In genomic region chr6:92270365-92270764, GRCh38 we compare ENCODE assay signal across 35 cellular contexts.
"Had no signal": no experiment of that assay in that cellular context is flagged by ENCODE, and none has a peak within 500 bp of the region (broad histone marks: within the 10 kb centered on the region; RNA-seq: fewer than 3 reads in every experiment).

No MANE protein-coding gene starts in this region.

- H3K27me3 ChIP-seq: MG63 had no signal

- H3K4me3 ChIP-seq: MG63 had no signal

- H3K9me3 ChIP-seq: MG63 had no signal

- DNase-seq: MG63, MM.1S, MV-4-11, NCI-H1048, NCI-H1092, NCI-H1092 treated with DMSO at 0.1 percent for 48 hours, NCI-H1105, NCI-H1105 treated with DMSO at 0.1 percent for 48 hours, NCI-H1417, NCI-H1417 treated with DMSO at 0.1 percent for 48 hours, NCI-H1436, NCI-H1436 treated with DMSO at 0.1 percent for 48 hours, NCI-H146, NCI-H1694, NCI-H1694 treated with DMSO at 0.1 percent for 48 hours, NCI-H187, NCI-H187 treated with DMSO at 0.1 percent for 48 hours, NCI-H1930, NCI-H2029, NCI-H2029 treated with DMSO at 0.1 percent for 48 hours, NCI-H2081, NCI-H2081 treated with DMSO at 0.1 percent for 48 hours, NCI-H2107, NCI-H2171, NCI-H2171 treated with DMSO at 0.1 percent for 48 hours, NCI-H2227 treated with DMSO at 0.1 percent for 48 hours, NCI-H226, NCI-H345, NCI-H446, NCI-H446 treated with DMSO at 0.1 percent for 48 hours, NCI-H510A, NCI-H510A treated with DMSO at 0.1 percent for 48 hours, NCI-H524, NCI-H524 treated with DMSO at 0.1 percent for 48 hours, NCI-H526 had no signal

- H3K36me3 ChIP-seq: MG63 had no signal
